14 cellular contexts compared by ENCODE assay signal in the genomic region with DNA sequence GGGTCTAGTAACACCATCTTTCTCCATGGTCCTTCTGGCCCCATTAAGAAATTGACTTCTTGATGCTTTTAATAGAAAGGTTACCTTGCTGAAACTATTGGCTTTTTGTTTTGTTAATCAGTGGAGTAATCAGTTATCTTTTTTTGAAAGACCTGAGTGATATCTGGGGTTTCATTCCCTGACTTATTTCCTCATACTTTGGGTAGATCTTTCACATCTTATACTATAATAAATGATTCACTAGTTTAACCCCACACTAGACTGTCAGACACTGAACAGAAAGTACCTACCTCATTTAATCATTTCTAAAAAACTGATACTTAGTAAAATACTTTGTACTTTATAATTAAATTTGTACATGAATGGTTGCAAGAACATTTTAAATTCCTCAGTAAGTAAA.
"Had no signal": no experiment of that assay in that cellular context is flagged by ENCODE, and none has a peak within 500 bp of the region (broad histone marks: within the 10 kb centered on the region; RNA-seq: fewer than 3 reads in every experiment).

No MANE protein-coding gene starts in this region.

- H3K36me3 ChIP-seq: spleen had no signal

- ATAC-seq: activated T-cell treated with anti-CD3 and anti-CD28 coated beads, Interleukin-2, amount 50 U/mL, for 4 hours; left ventricle myocardium superior; sciatic nerve had no signal

- H3K27ac ChIP-seq: spleen had no signal

- H3K4me3 ChIP-seq: spleen had no signal

- H3K27me3 ChIP-seq: spleen had no signal

- H3K4me1 ChIP-seq: spleen had no signal

- DNase-seq: activated CD4-positive, alpha-beta memory T cell treated with anti-CD3 and anti-CD28 coated beads for 36 hours; activated CD4-positive, CD25-positive, alpha-beta regulatory T cell treated with anti-CD3 and anti-CD28 coated beads, Interleukin-2, amount 50 U/mL, for 72 hours; activated effector memory CD4-positive, alpha-beta T cell treated with anti-CD3 and anti-CD28 coated beads, Interleukin-2, amount 50 U/mL, for 16 hours; activated T-cell treated with anti-CD3 and anti-CD28 coated beads, Interleukin-2, amount 50 U/mL, for 4 hours; anterior cingulate cortex; cerebellar nuclear complex; erythroblast; hippocampal formation; left ventricle myocardium superior; mesenchymal stem cell; nephron progenitor cell; spleen; stimulated activated naive CD4-positive, alpha-beta T cell treated with Interleukin-2 at 50 U/mL for 16 hours had no signal
